1 cellular context compared by ENCODE assay signal in the genomic region with DNA sequence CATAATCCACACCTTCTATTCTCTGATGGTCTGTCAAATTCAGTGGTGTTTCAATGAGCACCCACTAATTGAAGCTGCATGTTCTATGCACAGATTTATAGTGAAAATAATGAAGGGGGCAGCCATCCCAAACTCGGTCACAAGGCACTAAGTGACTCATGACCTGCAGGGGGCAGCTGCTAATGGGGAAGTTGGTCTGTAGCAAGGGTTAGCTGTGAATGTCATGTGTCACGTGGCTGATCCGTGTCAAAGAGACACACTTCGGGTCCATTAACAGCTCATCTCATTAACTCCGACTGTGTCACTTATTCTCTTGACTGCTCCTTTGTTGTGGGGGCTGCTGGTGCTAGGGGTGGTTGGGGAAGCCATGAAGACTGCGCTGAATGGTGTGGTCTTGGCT.
TF ChIP-seq lines count a peak whose summit lies in the region.

No MANE protein-coding gene starts in this region.

TF ChIP-seq in H1, 55 proteins besides CTCF, POLR2A, EP300 and RAD21 (continued from another document):
- TF ChIP-seq SP4 (IDR thresholded peaks at IDR 0.05; ENCODE audit: low read length) (no peak), HDAC6 (IDR thresholded peaks at IDR 0.05; ENCODE audit: low read depth, low read length) (no peak), SIN3A (conservative IDR thresholded peaks at IDR 0.05 in 1 of 2, IDR thresholded peaks at IDR 0.05 in 1 of 2; ENCODE audit: low read depth in 1 of 2, low read length in 2 of 2) (no peak), JUN (IDR thresholded peaks at IDR 0.05; ENCODE audit: low read depth, low read length) (no peak), CHD1 (IDR thresholded peaks at IDR 0.05; ENCODE audit: low read depth, low read length) (no peak), TBP (IDR thresholded peaks at IDR 0.05; ENCODE audit: low read depth, low read length) (no peak), BRCA1 (IDR thresholded peaks at IDR 0.05; ENCODE audit: low read depth, low read length) (no peak), SAP30 (IDR thresholded peaks at IDR 0.05; ENCODE audit: insufficient read depth, insufficient replicate concordance, low read length) (no peak), SIRT6 (IDR thresholded peaks at IDR 0.05; ENCODE audit: low read length) (no peak)
TF ChIP-seq in H1: peak in this region for 0.
